32 cellular contexts compared by ENCODE assay signal in genomic region chr2:198639580-198639979, GRCh38.
DNase-seq lines count a peak whose midpoint lies in the region; ATAC-seq, FAIRE-seq and TF ChIP-seq lines count a peak whose summit lies in the region.
"Had no signal": no experiment of that assay in that cellular context is flagged by ENCODE, and none has a peak within 500 bp of the region (broad histone marks: within the 10 kb centered on the region; RNA-seq: fewer than 3 reads in every experiment).

No MANE protein-coding gene starts in this region.

- no peak overlapping the region for H3K4me3 Mint-ChIP-seq in type B pancreatic cell
- H3K4me3 Mint-ChIP-seq: activated CD4-positive, alpha-beta T cell treated with anti-CD3 and anti-CD28 coated beads, Interleukin-2, amount 10 ng/mL, durations not matched to agents 24 days and 14 days; activated naive CD8-positive, alpha-beta T cell; GM23338; nephron; WTC11 had no signal

- no TSS peak for BruUV-seq in HepG2 (replicated peaks; lab: Mats Ljungman, UMichigan)

- H3K4me1 ChIP-seq in HepG2 (ENCODE audit: insufficient read depth, low read length) (no peaks in the 10 kb centered on the region), right lobe of liver (no peaks in the 10 kb centered on the region)
- H3K4me1 ChIP-seq: Peyer's patch, suprapubic skin had no signal

- H3K9me3 ChIP-seq in HepG2 (ENCODE audit: low read length) (no peaks in the 10 kb centered on the region), right lobe of liver (no peaks in the 10 kb centered on the region)
- H3K9me3 ChIP-seq: ovary, Peyer's patch, suprapubic skin had no signal

- WGBS in HepG2 (ENCODE audit: low lambda C conversion rate) = no CpG with 5 or more reads among the region's 1 CpG
- 33% methylated on average over 1 of the region's 1 CpG for WGBS in right lobe of liver (ENCODE audit: insufficient coverage, low coverage, low lambda C conversion rate, missing lambda C conversion rate)

- peaks cover 4% of the 10 kb centered on the region for H3K27me3 Mint-ChIP-seq in type B pancreatic cell
- H3K27me3 Mint-ChIP-seq: activated CD4-positive, alpha-beta T cell treated with anti-CD3 and anti-CD28 coated beads, Interleukin-2, amount 10 ng/mL, durations not matched to agents 24 days and 14 days; activated naive CD8-positive, alpha-beta T cell had no signal

- H2AFZ ChIP-seq in HepG2 (ENCODE audit: low read length) = no peak overlapping the region
- H2AFZ ChIP-seq: GM23338 had no signal

- no peak overlapping the region for H3K4me2 ChIP-seq in HepG2 (ENCODE audit: low read depth, low read length)
- H3K4me2 ChIP-seq: GM23338, smooth muscle cell had no signal

- H3K9ac ChIP-seq in HepG2 (ENCODE audit: insufficient read depth, low read depth, low read length) = no peak overlapping the region

- intact Hi-C loops in HepG2 (cut with micrococcal nuclease; ENCODE audit: unreplicated experiment) (no loop called here), right lobe of liver (cut with DNase I) (no loop called here)

- no peak overlapping the region for H3K27ac Mint-ChIP-seq in type B pancreatic cell
- H3K27ac Mint-ChIP-seq: activated CD4-positive, alpha-beta T cell treated with anti-CD3 and anti-CD28 coated beads, Interleukin-2, amount 10 ng/mL, durations not matched to agents 24 days and 14 days; activated naive CD8-positive, alpha-beta T cell; GM23338; nephron; WTC11 had no signal

- no peaks in the 10 kb centered on the region for H4K20me1 ChIP-seq in HepG2 (ENCODE audit: insufficient read depth, low read length)

- in situ Hi-C loops in HepG2 (cut with HindIII; ENCODE audit: extremely low pct_ligation_motif_present, low pct_unique_long_range_greater_than_20kb) = no loop called here

- H3K27me3 ChIP-seq in HepG2 (ENCODE audit: control insufficient read depth in 1 of 2, insufficient read depth in 2 of 2, low read length in 2 of 2) = no peaks in the 10 kb centered on the region
- H3K27me3 ChIP-seq in right lobe of liver = no peaks in the 10 kb centered on the region
- H3K27me3 ChIP-seq: ovary, Peyer's patch, suprapubic skin had no signal

- FAIRE-seq in HepG2 (lab: Jason Lieb, UNC) = no peak
- FAIRE-seq: bronchial epithelial cell had no signal

- ATAC-seq in HepG2 = no peak
- ATAC-seq in right lobe of liver = no peak
- ATAC-seq in HG02973 (IDR thresholded peaks at IDR 0.05; ENCODE audit: unreplicated experiment) = no peak
- ATAC-seq in GM21786 (IDR thresholded peaks at IDR 0.05; ENCODE audit: unreplicated experiment) = no peak
- ATAC-seq: GM23338 had no signal

- DNase-seq in HepG2 (ENCODE audit: low spot score) (no peak), right lobe of liver (no peak), OCI-M1 (lab: John Stamatoyannopoulos, UW) (peak; percentile 70), fibroblast of gingiva (ENCODE audit: low read depth) (peak; percentile 13), type B pancreatic cell (ENCODE audit: extremely low spot score, unreplicated experiment) (no peak), NCI-H1092 (lab: John Stamatoyannopoulos, UW) (no peak)
- DNase-seq: activated CD4-positive, alpha-beta T cell treated with anti-CD3 and anti-CD28 coated beads, Interleukin-2, amount 10 ng/mL, durations not matched to agents 24 days and 14 days; activated CD8-positive, alpha-beta memory T cell treated with anti-CD3 and anti-CD28 coated beads for 24 hours; anterior cingulate cortex; GF-D8; hippocampal formation; Kasumi-1; mammary epithelial cell; NCI-H1105; NCI-H2029; NCI-H2227 treated with DMSO at 0.1 percent for 48 hours; ovary; Peyer's patch; SHP77; stimulated activated CD4-positive, alpha-beta T cell treated with anti-CD3 and anti-CD28 coated beads, Interleukin-1b, Interleukin-23, amount 100 ng/mL, for 48 hours; stimulated activated naive CD4-positive, alpha-beta T cell treated with Interleukin-2 at 50 U/mL for 16 hours; SW 1271; T-helper 9 cell had no signal

- CTCF ChIA-PET in HepG2 (lab: Yijun Ruan, JAX; ENCODE audit: low intra/inter-chr PET ratio, low total read pairs) = no interaction called here

- no peaks in the 10 kb centered on the region for H3K9me3 Mint-ChIP-seq in type B pancreatic cell
- H3K9me3 Mint-ChIP-seq: activated CD4-positive, alpha-beta T cell treated with anti-CD3 and anti-CD28 coated beads, Interleukin-2, amount 10 ng/mL, durations not matched to agents 24 days and 14 days; GM23338; nephron; WTC11 had no signal

- TF ChIP-seq POLR2A in HepG2 (IDR thresholded peaks at IDR 0.05; ENCODE audit: insufficient read depth in 1 of 2, low read depth in 2 of 2, low read length in 2 of 2) (no peak), right lobe of liver (IDR thresholded peaks at IDR 0.05) (no peak)

- H3K27ac ChIP-seq in HepG2 (ENCODE audit: extremely low read length, insufficient read depth, low read length) = no peak overlapping the region
- H3K27ac ChIP-seq in right lobe of liver = no peak overlapping the region
- H3K27ac ChIP-seq: ovary, Peyer's patch, suprapubic skin had no signal

- no peaks in the 10 kb centered on the region for H3K4me1 Mint-ChIP-seq in type B pancreatic cell (ENCODE audit: unreplicated experiment)
- H3K4me1 Mint-ChIP-seq: activated CD4-positive, alpha-beta T cell treated with anti-CD3 and anti-CD28 coated beads, Interleukin-2, amount 10 ng/mL, durations not matched to agents 24 days and 14 days had no signal

- TF ChIP-seq EP300 in HepG2 (IDR thresholded peaks at IDR 0.05; ENCODE audit: low read depth in 2 of 2, low read length in 2 of 2) (no peak), HepG2 (CRISPR knock-in tag; IDR thresholded peaks at IDR 0.05; ENCODE audit: borderline replicate concordance) (no peak)

- TF ChIP-seq CTCF in HepG2 (CRISPR knock-in tag; IDR thresholded peaks at IDR 0.05) (no peak), right lobe of liver (IDR thresholded peaks at IDR 0.05) (no peak), type B pancreatic cell (conservative IDR thresholded peaks at IDR 0.05) (no peak)

- H3K4me3 ChIP-seq in HepG2 (replicated peaks in 1 of 3; ENCODE audit: insufficient read depth in 1 of 3, low read depth in 2 of 3, low read length in 3 of 3) = no peak overlapping the region
- H3K4me3 ChIP-seq in right lobe of liver = no peak overlapping the region
- H3K4me3 ChIP-seq: GM23338, ovary, Peyer's patch, smooth muscle cell, suprapubic skin had no signal

- no peak for TF ChIP-seq RAD21 in HepG2 (CRISPR knock-in tag; IDR thresholded peaks at IDR 0.05)

- H3K36me3 Mint-ChIP-seq in type B pancreatic cell = no peaks in the 10 kb centered on the region
- H3K36me3 Mint-ChIP-seq: activated naive CD8-positive, alpha-beta T cell; WTC11 had no signal

- H3K79me2 ChIP-seq in HepG2 (ENCODE audit: insufficient read depth, low read length) = no peaks in the 10 kb centered on the region

- H3K36me3 ChIP-seq in HepG2 (replicated peaks in 1 of 2; ENCODE audit: control insufficient read depth in 1 of 2, insufficient read depth in 2 of 2, low read length in 2 of 2) = no peaks in the 10 kb centered on the region
- H3K36me3 ChIP-seq in right lobe of liver = no peaks in the 10 kb centered on the region
- H3K36me3 ChIP-seq: ovary, Peyer's patch, suprapubic skin had no signal

- POLR2A ChIA-PET in HepG2 (lab: Yijun Ruan, JAX) = no interaction called here

TF ChIP-seq in HepG2, 621 proteins besides CTCF, POLR2A, EP300 and RAD21 (continues in another document):
- no peak for TF ChIP-seq FUBP1 (CRISPR knock-in tag; IDR thresholded peaks at IDR 0.05; ENCODE audit: borderline replicate concordance)
- TF ChIP-seq ZNF558 (CRISPR knock-in tag; IDR thresholded peaks at IDR 0.05; ENCODE audit: borderline replicate concordance) = no peak
- TF ChIP-seq CEBPB (IDR thresholded peaks at IDR 0.05; ENCODE audit: borderline replicate concordance, low read depth, low read length) = peak; percentile 73
- peak; percentile 76 for TF ChIP-seq ATF7 (IDR thresholded peaks at IDR 0.05)
- TF ChIP-seq ATF7 (CRISPR knock-in tag; IDR thresholded peaks at IDR 0.05) = no peak
- TF ChIP-seq FOXP4 (CRISPR knock-in tag; IDR thresholded peaks at IDR 0.05) = no peak
- TF ChIP-seq ARHGAP35 (CRISPR knock-in tag; IDR thresholded peaks at IDR 0.05; ENCODE audit: borderline replicate concordance) = no peak

Comparison
In these comparisons a context has a peak if more than half of its experiments do, and no peak if none do; other contexts are left out.
1. DNase-seq: peak in OCI-M1 (single experiment) and fibroblast of gingiva (single experiment); none in HepG2 (single experiment), right lobe of liver (0 of 3), type B pancreatic cell (single experiment) and NCI-H1092 (single experiment).